8 cellular contexts compared by ENCODE assay signal in genomic region chr21:44485254-44485793, GRCh38. TPM values are rescaled to one million over a fixed set of nuclear protein-coding genes. Genes with fewer than 3 reads are reported as not detected.
DNase-seq lines count a peak whose midpoint lies in the region; ATAC-seq, FAIRE-seq and TF ChIP-seq lines count a peak whose summit lies in the region.

No MANE protein-coding gene starts in this region.

- peaks cover 0 to 13% of the 10 kb centered on the region in 2 experiments; a peak in 3 of 5 replicates for H3K4me1 ChIP-seq in K562 (replicated peaks in 1 of 2; ENCODE audit: control insufficient read depth in 2 of 2, insufficient read depth in 2 of 2, low read length in 2 of 2)
- peaks cover 0 to 8% of the 10 kb centered on the region in 2 donors for H3K4me1 ChIP-seq in naive thymus-derived CD4-positive, alpha-beta T cell (ENCODE audit: control insufficient read depth in 2 of 2, insufficient read depth in 2 of 2, low read length in 2 of 2)
- H3K4me1 ChIP-seq in prostate gland (replicated peaks): no peaks in the 10 kb centered on the region

- peak overlapping the region; percentile 43 for H3K4me2 ChIP-seq in K562 (ENCODE audit: insufficient read depth, low read length)

- H3K9me3 ChIP-seq in CD4-positive, alpha-beta T cell (ENCODE audit: control insufficient read depth, low read length): no peaks in the 10 kb centered on the region
- H3K9me3 ChIP-seq in K562 (replicated peaks; ENCODE audit: control insufficient read depth, insufficient read depth, low read depth, low read length) (no peaks in the 10 kb centered on the region), prostate gland (no peaks in the 10 kb centered on the region)
- no peaks in the 10 kb centered on the region for H3K9me3 ChIP-seq in naive thymus-derived CD4-positive, alpha-beta T cell (ENCODE audit: control insufficient read depth in 2 of 3, low read length in 3 of 3)

- no TSS peak for BruUV-seq in K562 (replicated peaks; lab: Mats Ljungman, UMichigan)

- TF ChIP-seq RAD21 in K562 (CRISPR knock-in tag; conservative IDR thresholded peaks at IDR 0.05 in 1 of 2, IDR thresholded peaks at IDR 0.05 in 1 of 2): 0 out of 4 replicates have a peak, but pooled peaks of 1 of the 2 experiments have one; percentile 3

- no peaks in the 10 kb centered on the region for H3K9me1 ChIP-seq in K562 (ENCODE audit: control insufficient read depth, insufficient read depth, low read length)

- H4K20me1 ChIP-seq in K562 (replicated peaks; ENCODE audit: control insufficient read depth, insufficient read depth, low read length): no peaks in the 10 kb centered on the region

- CTCF ChIA-PET in CD4-positive, alpha-beta T cell (lab: Charles Lee): no interaction called here
- CTCF ChIA-PET in K562 (lab: Yijun Ruan, JAX; ENCODE audit: low intra/inter-chr PET ratio): interaction anchor here (0.8 kb wide), 1 partner anchor 215 kb away, joined by 3 read pairs; no protein-coding TSS in a partner anchor
- CTCF ChIA-PET in naive thymus-derived CD4-positive, alpha-beta T cell (lab: Charles Lee): interaction anchor here (1.1 kb wide), 1 partner anchor 25 kb away, joined by 4 read pairs; no protein-coding TSS in a partner anchor

- peak; percentile 76 for ATAC-seq in CD4-positive, alpha-beta T cell (ENCODE audit: poor library complexity)
- ATAC-seq in K562 (peak; percentile 93), GM21367 (IDR thresholded peaks at IDR 0.05; ENCODE audit: unreplicated experiment) (no peak)
- peak; percentile 68 for ATAC-seq in naive thymus-derived CD4-positive, alpha-beta T cell

- no peaks in the 10 kb centered on the region for H3K27me3 Mint-ChIP-seq in CD4-positive, alpha-beta T cell
- peaks cover 0 to 7% (median 4%) of the 10 kb centered on the region in 5 donors for H3K27me3 Mint-ChIP-seq in naive thymus-derived CD4-positive, alpha-beta T cell

- no peaks in the 10 kb centered on the region for H3K36me3 Mint-ChIP-seq in CD4-positive, alpha-beta T cell (ENCODE audit: low read depth)
- H3K36me3 Mint-ChIP-seq in naive thymus-derived CD4-positive, alpha-beta T cell: no peaks in the 10 kb centered on the region

- no peak; the same call in 1 of the 2 replicates for TF ChIP-seq EP300 in K562 (IDR thresholded peaks at IDR 0.05; ENCODE audit: low read length)

- 11% methylated on average over 23 of the region's 25 CpGs for WGBS in K562 (ENCODE audit: insufficient coverage, low coverage, missing lambda C conversion rate)
- WGBS in prostate gland: 75% methylated on average over 25 of the region's 25 CpGs

- H3K4me3 ChIP-seq in K562 (no peak overlapping the region; the same call in 1 of the 2 replicates), prostate gland (no peak overlapping the region)
- H3K4me3 ChIP-seq in naive thymus-derived CD4-positive, alpha-beta T cell (ENCODE audit: low read length): no peak overlapping the region

- H3K4me1 Mint-ChIP-seq in CD4-positive, alpha-beta T cell (ENCODE audit: low read depth): peaks cover 10% of the 10 kb centered on the region
- peaks cover 5 to 19% (median 15%) of the 10 kb centered on the region in 7 donors for H3K4me1 Mint-ChIP-seq in naive thymus-derived CD4-positive, alpha-beta T cell

- POLR2A ChIA-PET in CD4-positive, alpha-beta T cell (lab: Charles Lee): no interaction called here
- POLR2A ChIA-PET in K562 (lab: Yijun Ruan, JAX): interaction anchor here (0.7 kb wide), 1 partner anchor 1879 kb away, joined by 3 read pairs; no protein-coding TSS in a partner anchor
- POLR2A ChIA-PET in naive thymus-derived CD4-positive, alpha-beta T cell (lab: Charles Lee): no interaction called here

- H3K36me3 ChIP-seq in K562 (ENCODE audit: control insufficient read depth, insufficient read depth, low read length) (no peaks in the 10 kb centered on the region), prostate gland (no peaks in the 10 kb centered on the region)
- H3K36me3 ChIP-seq in naive thymus-derived CD4-positive, alpha-beta T cell (ENCODE audit: control insufficient read depth in 2 of 3, insufficient read depth in 3 of 3, low read length in 3 of 3): no peaks in the 10 kb centered on the region

- no peak for TF ChIP-seq CTCF in CD4-positive, alpha-beta T cell (IDR thresholded peaks at IDR 0.05)
- TF ChIP-seq CTCF in K562 (IDR thresholded peaks at IDR 0.05 in 2 of 3, conservative IDR thresholded peaks at IDR 0.05 in 1 of 3; ENCODE audit: insufficient read depth in 2 of 3, low read depth in 1 of 3, low read length in 3 of 3): peak; percentile 53 to 62 (median 61)
- no peak for TF ChIP-seq CTCF in prostate gland (IDR thresholded peaks at IDR 0.05)

- H3K27ac Mint-ChIP-seq in CD4-positive, alpha-beta T cell: no peak overlapping the region
- H3K27ac Mint-ChIP-seq in naive thymus-derived CD4-positive, alpha-beta T cell: peak overlapping the region in 5 of 9 donors; percentile 34 to 75 (median 54)

- no peaks in the 10 kb centered on the region for H3K9me3 Mint-ChIP-seq in CD4-positive, alpha-beta T cell
- peaks cover 0 to 3% (median 0%) of the 10 kb centered on the region in 11 donors for H3K9me3 Mint-ChIP-seq in naive thymus-derived CD4-positive, alpha-beta T cell

- H3K9ac ChIP-seq in K562 (ENCODE audit: insufficient read depth in 1 of 2, low read depth in 2 of 2, low read length in 2 of 2): no peak overlapping the region

- TF ChIP-seq POLR2A in K562 (conservative IDR thresholded peaks at IDR 0.05) (no peak), prostate gland (IDR thresholded peaks at IDR 0.05) (no peak)

- peak; percentile 71 for FAIRE-seq in K562 (lab: Jason Lieb, UNC)
- FAIRE-seq in frontal cortex (lab: Jason Lieb, UNC): no peak

- DNase-seq in CD4-positive, alpha-beta T cell: peak in 5 of 10 experiments; percentile 37 to 67 (median 53)
- peak; percentile 51 to 64 (median 58) for DNase-seq in K562 (ENCODE audit: extremely low read depth in 1 of 4, low spot score in 3 of 4)
- DNase-seq in naive thymus-derived CD4-positive, alpha-beta T cell: peak in 6 of 9 donors; percentile 31 to 69 (median 50)
- DNase-seq in frontal cortex (ENCODE audit: low spot score in 2 of 2): no peak
- DNase-seq in NCI-H2196 (lab: John Stamatoyannopoulos, UW; ENCODE audit: unreplicated experiment): no peak
- no peak for DNase-seq in prostate gland (ENCODE audit: low spot score)

- H2AFZ ChIP-seq in K562 (ENCODE audit: low read depth, low read length): peak overlapping the region; percentile 43; the same call in 1 of the 2 replicates

- H3K27ac ChIP-seq in CD4-positive, alpha-beta T cell (ENCODE audit: low read depth, low read length): no peak overlapping the region
- H3K27ac ChIP-seq in K562 (ENCODE audit: extremely low read depth, low read depth, low read length) (no peak overlapping the region), prostate gland (no peak overlapping the region)
- peak overlapping the region; percentile 42 for H3K27ac ChIP-seq in naive thymus-derived CD4-positive, alpha-beta T cell (ENCODE audit: low read depth, low read length)

- H3K79me2 ChIP-seq in K562 (ENCODE audit: control insufficient read depth, insufficient read depth, low read length): no peaks in the 10 kb centered on the region

- no peaks in the 10 kb centered on the region for H3K27me3 ChIP-seq in CD4-positive, alpha-beta T cell (ENCODE audit: control insufficient read depth, insufficient read depth, low read length)
- peaks cover 11 to 40% of the 10 kb centered on the region in 2 experiments; a peak in 4 of 5 replicates for H3K27me3 ChIP-seq in K562 (ENCODE audit: control insufficient read depth in 2 of 2, insufficient read depth in 2 of 2, low read length in 2 of 2)
- H3K27me3 ChIP-seq in naive thymus-derived CD4-positive, alpha-beta T cell (ENCODE audit: control insufficient read depth in 2 of 2, insufficient read depth in 2 of 2, low read length in 2 of 2): no peaks in the 10 kb centered on the region
- no peaks in the 10 kb centered on the region for H3K27me3 ChIP-seq in prostate gland (replicated peaks; ENCODE audit: insufficient read depth)

- intact Hi-C loops in CD4-positive, alpha-beta T cell (cut with DNase I, micrococcal nuclease): no loop called here
- intact Hi-C loops in K562 (cut with micrococcal nuclease): no loop called here
- intact Hi-C loops in naive thymus-derived CD4-positive, alpha-beta T cell (cut with micrococcal nuclease): loop anchor here in 1 of 2 donors (10.0 kb wide), 1 partner anchor 161 kb away; no protein-coding TSS in a partner anchor
- intact Hi-C loops in prostate gland (cut with DNase I): no loop called here

- peak overlapping the region; percentile 68 for H3K4me3 Mint-ChIP-seq in CD4-positive, alpha-beta T cell
- peak overlapping the region; percentile 33 to 88 (median 73) for H3K4me3 Mint-ChIP-seq in naive thymus-derived CD4-positive, alpha-beta T cell

- in situ Hi-C loops in K562 (cut with MboI): no loop called here

RNA-seq across cellular contexts. Expression of gene LRRC3, which starts 30.0 kb away (rescaled TPM):
- under 1 TPM; 0.55 to 0.61 TPM for total RNA-seq in CD4-positive, alpha-beta T cell
- 4.6 TPM for polyA plus RNA-seq in PFSK-1 (2012; ENCODE audit: insufficient read length, low read depth)
- 0.07 and 0.25 TPM in 2 replicates for total RNA-seq in K562 (2011; cell fraction: chromatin; rRNA removed; ENCODE audit: low replicate concordance)
- 0.17 and 0.26 TPM in 2 replicates for total RNA-seq in K562 (2011; cell fraction: nucleolus; rRNA removed)
- total RNA-seq in K562 (2011; cell fraction: nucleoplasm; rRNA removed): 0.07 and 0.15 TPM in 2 replicates
- not detected in 2 replicates for total RNA-seq in K562 (2014; rRNA removed)
- not detected in 2 replicates for total RNA-seq in K562 (2014; rRNA removed; fragmentation: Illumina TruSeq; extraction: Trizol)
- total RNA-seq in K562 (2015; rRNA removed; fragmentation: Illumina TruSeq; extraction: Trizol): not detected in 2 replicates
- total RNA-seq in K562 (2021): 0.04 TPM in 2 replicates
- polyA plus RNA-seq in K562 (2011; rRNA removed): 0.03 and 0.04 TPM in 2 replicates
- polyA plus RNA-seq in K562 (2011; cell fraction: cytosol; rRNA removed): 0.04 and 0.07 TPM in 2 replicates
- polyA plus RNA-seq in K562 (2011; cell fraction: nucleus; rRNA removed): 0.03 and 0.04 TPM in 2 replicates
- polyA plus RNA-seq in K562 (2012): 0.03 and 0.04 TPM in 2 replicates
- not detected in 2 replicates for polyA plus RNA-seq in K562 (2014; fragmentation: Illumina TruSeq; extraction: Trizol)
- not detected for polyA plus RNA-seq in K562 (2014; fragmentation: Nextera tagmentation; extraction: Ambion mirVana)
- 0.03 TPM in 1 of 2 replicates, not detected in the other for polyA plus RNA-seq in K562 (2014; rRNA removed)
- polyA minus RNA-seq in K562 (2011; rRNA and poly(A)+ RNA removed): 0.07 TPM in 1 of 2 replicates, not detected in the other
- not detected in 2 replicates for polyA minus RNA-seq in K562 (2011; cell fraction: cytosol; rRNA and poly(A)+ RNA removed)
- polyA minus RNA-seq in K562 (2011; cell fraction: nucleus; rRNA and poly(A)+ RNA removed): under 0.01 and 0.13 TPM in 2 replicates
- total RNA-seq in naive thymus-derived CD4-positive, alpha-beta T cell: 1 to 10 TPM in 3 of 5 experiments, under 1 TPM in 2; 0.79 to 3.3 (median 1.0) TPM
- polyA plus RNA-seq in naive thymus-derived CD4-positive, alpha-beta T cell: under 1 TPM; 0.06 to 0.66 TPM
- 3.7 TPM for total RNA-seq in frontal cortex
- total RNA-seq in prostate gland: 1 to 10 TPM; 1.6 to 7.1 TPM

RNA-seq across cellular contexts. Expression of gene KRTAP10-1, which starts 54.7 kb away (rescaled TPM):
- total RNA-seq in CD4-positive, alpha-beta T cell: not detected
- not detected for polyA plus RNA-seq in PFSK-1 (2012; ENCODE audit: insufficient read length, low read depth)
- total RNA-seq in K562 (2011; cell fraction: chromatin; rRNA removed; ENCODE audit: low replicate concordance): not detected in 2 replicates
- not detected in 2 replicates for total RNA-seq in K562 (2011; cell fraction: nucleolus; rRNA removed)
- total RNA-seq in K562 (2011; cell fraction: nucleoplasm; rRNA removed): not detected in 2 replicates
- total RNA-seq in K562 (2014; rRNA removed): not detected in 2 replicates
- not detected in 2 replicates for total RNA-seq in K562 (2014; rRNA removed; fragmentation: Illumina TruSeq; extraction: Trizol)
- not detected in 2 replicates for total RNA-seq in K562 (2015; rRNA removed; fragmentation: Illumina TruSeq; extraction: Trizol)
- total RNA-seq in K562 (2021): not detected in 2 replicates
- polyA plus RNA-seq in K562 (2011; rRNA removed): not detected in 2 replicates
- not detected in 2 replicates for polyA plus RNA-seq in K562 (2011; cell fraction: cytosol; rRNA removed)
- not detected in 2 replicates for polyA plus RNA-seq in K562 (2011; cell fraction: nucleus; rRNA removed)
- not detected in 2 replicates for polyA plus RNA-seq in K562 (2012)
- not detected in 2 replicates for polyA plus RNA-seq in K562 (2014; fragmentation: Illumina TruSeq; extraction: Trizol)
- polyA plus RNA-seq in K562 (2014; fragmentation: Nextera tagmentation; extraction: Ambion mirVana): not detected
- polyA plus RNA-seq in K562 (2014; rRNA removed): not detected in 2 replicates
- polyA minus RNA-seq in K562 (2011; rRNA and poly(A)+ RNA removed): not detected in 2 replicates
- polyA minus RNA-seq in K562 (2011; cell fraction: cytosol; rRNA and poly(A)+ RNA removed): not detected in 2 replicates
- polyA minus RNA-seq in K562 (2011; cell fraction: nucleus; rRNA and poly(A)+ RNA removed): not detected in 2 replicates
- not detected for total RNA-seq in naive thymus-derived CD4-positive, alpha-beta T cell
- polyA plus RNA-seq in naive thymus-derived CD4-positive, alpha-beta T cell: not detected
- total RNA-seq in frontal cortex: not detected
- total RNA-seq in prostate gland: not detected

Comparison
In these comparisons a context has a peak if more than half of its experiments do, and no peak if none do; other contexts are left out.
1. DNase-seq: peak in K562 (4 of 4) and naive thymus-derived CD4-positive, alpha-beta T cell (6 of 9); none in frontal cortex (0 of 2), NCI-H2196 (single experiment) and prostate gland (single experiment).
2. CTCF ChIP-seq: peak in K562 (3 of 3); none in CD4-positive, alpha-beta T cell (single experiment) and prostate gland (0 of 4).